Comparison of ENCODE assay signal across 1 cellular context in genomic region chr4:94724016-94724415, GRCh38.
TF ChIP-seq lines count a peak whose summit lies in the region.

No MANE protein-coding gene starts in this region.

TF ChIP-seq in endothelial cell of umbilical vein, 7 proteins besides CTCF, POLR2A, EP300 and RAD21 (continued from another document):
- TF ChIP-seq FOS (IDR thresholded peaks at IDR 0.05; ENCODE audit: borderline replicate concordance, insufficient read depth, low read length) (no peak), GATA2 (IDR thresholded peaks at IDR 0.05; ENCODE audit: insufficient read depth, insufficient read length, low read depth, low read length) (no peak), EZH2 (IDR thresholded peaks at IDR 0.05; ENCODE audit: borderline replicate concordance, low read depth, low read length, severe bottlenecking) (no peak), POLR2AphosphoS5 (IDR thresholded peaks at IDR 0.05; ENCODE audit: insufficient read depth, low read depth, low read length) (no peak), MYC (IDR thresholded peaks at IDR 0.05; ENCODE audit: low read depth, low read length) (no peak), MAX (IDR thresholded peaks at IDR 0.05; ENCODE audit: insufficient read depth, insufficient read length) (no peak)
